In the genomic region with DNA sequence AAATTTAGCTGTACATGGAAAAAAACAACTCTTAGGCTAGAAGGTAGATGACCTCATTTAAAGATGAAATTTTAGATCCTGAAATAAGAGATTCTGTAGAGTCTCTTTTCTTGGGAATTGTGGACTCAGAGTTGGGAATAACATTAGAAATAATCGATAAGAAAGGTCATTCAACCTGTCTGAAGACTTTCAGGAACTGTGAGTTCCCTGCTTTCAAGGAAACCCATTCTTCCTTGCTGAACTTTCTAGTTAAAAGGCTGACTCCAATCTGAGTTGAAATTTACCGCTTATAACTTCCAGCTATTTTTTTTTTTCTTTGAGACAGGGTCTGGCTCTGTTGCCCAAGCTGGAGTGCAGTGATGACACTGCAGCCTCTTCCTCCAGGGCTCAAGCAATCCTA, we compare ENCODE assay signal across 27 cellular contexts. TPM values are rescaled to one million over a fixed set of nuclear protein-coding genes. Genes with fewer than 3 reads are reported as not detected.
DNase-seq lines count a peak whose midpoint lies in the region; ATAC-seq, FAIRE-seq and TF ChIP-seq lines count a peak whose summit lies in the region.
"Had no signal": no experiment of that assay in that cellular context is flagged by ENCODE, and none has a peak within 500 bp of the region (broad histone marks: within the 10 kb centered on the region; RNA-seq: fewer than 3 reads in every experiment).

No MANE protein-coding gene starts in this region.

- POLR2A ChIA-PET in H1 (lab: Charles Lee; ENCODE audit: partially characterized antibody), result interaction anchor here (0.7 to 2.6 kb wide), 4 partner anchors 8 to 21 kb away, joined by 4 to 13 read pairs (median 8); no protein-coding TSS in a partner anchor

- 0 out of 2 replicates have a peak, but pooled peaks cover 3% of the 10 kb centered on the region for H3K27me3 ChIP-seq in GM23338 (ENCODE audit: insufficient read depth)
- no peaks in the 10 kb centered on the region for H3K27me3 ChIP-seq in H9 (ENCODE audit: insufficient read depth, low read length)
- peaks cover 0 to under 1% (median 0%) of the 10 kb centered on the region in 4 experiments; a peak in 2 of 7 replicates for H3K27me3 ChIP-seq in H1 (replicated peaks in 1 of 4; ENCODE audit: control insufficient read depth in 3 of 4, extremely low read depth in 1 of 4, insufficient read depth in 3 of 4, low read length in 3 of 4)
- H3K27me3 ChIP-seq: BE2C, BLaER1 had no signal

- no peaks in the 10 kb centered on the region for H4K20me1 ChIP-seq in GM23338 (replicated peaks; ENCODE audit: insufficient read depth)
- no peaks in the 10 kb centered on the region for H4K20me1 ChIP-seq in H9 (ENCODE audit: control insufficient read depth, insufficient read depth, insufficient read length)
- H4K20me1 ChIP-seq in H1 (replicated peaks in 1 of 2; ENCODE audit: control insufficient read depth in 1 of 2, insufficient read depth in 2 of 2, low read length in 2 of 2), result no peaks in the 10 kb centered on the region
- H4K20me1 ChIP-seq: BLaER1 had no signal

- H2AK5ac ChIP-seq in H9 (ENCODE audit: insufficient read length, low read length) (no peak overlapping the region), H1 (ENCODE audit: low read depth, low read length) (0 out of 2 replicates have a peak overlapping the region, but pooled peaks have one; percentile 18)

- H4K5ac ChIP-seq in H9 (ENCODE audit: insufficient read length, low read depth, low read length) (no peak overlapping the region), H1 (ENCODE audit: insufficient read length, low read depth, low read length) (no peak overlapping the region)

- H4K91ac ChIP-seq in H9 (ENCODE audit: insufficient read length, low read depth, low read length) (no peak overlapping the region), H1 (replicated peaks; ENCODE audit: insufficient read length, low read length) (no peak overlapping the region)

- H3K27me3 Mint-ChIP-seq in GM23338 (ENCODE audit: insufficient read depth, low read depth, poor library complexity) (peaks cover 15% of the 10 kb centered on the region), H9 (ENCODE audit: low read depth) (peaks cover 5% of the 10 kb centered on the region)

- H3K18ac ChIP-seq in H9 (ENCODE audit: insufficient read length, low read depth, low read length), result no peak overlapping the region
- H3K18ac ChIP-seq in H1 (ENCODE audit: extremely low read depth, low read length), result peak overlapping the region; percentile 5; the same call in 1 of the 2 replicates

- H3K4me1 Mint-ChIP-seq in GM23338 (peaks cover 43% of the 10 kb centered on the region), H9 (peaks cover 43 to 47% of the 10 kb centered on the region in 2 experiments)
- H3K4me1 Mint-ChIP-seq: CD14-positive monocyte had no signal

- H3F3A ChIP-seq in GM23338 (replicated peaks; ENCODE audit: low read depth), result peaks cover 7% of the 10 kb centered on the region; the same call in 1 of the 2 replicates

- no peak for TF ChIP-seq EP300 in H1 (IDR thresholded peaks at IDR 0.05; ENCODE audit: borderline replicate concordance in 1 of 2, low read depth in 2 of 2, low read length in 2 of 2)

- no peak for TF ChIP-seq RAD21 in H1 (IDR thresholded peaks at IDR 0.05 in 1 of 2, conservative IDR thresholded peaks at IDR 0.05 in 1 of 2; ENCODE audit: low read depth in 2 of 2, low read length in 2 of 2)

- no peak overlapping the region for H3T11ph ChIP-seq in H9 (ENCODE audit: low read length)

- no peak overlapping the region for H3K27ac Mint-ChIP-seq in GM23338
- no peak overlapping the region; a peak in 1 of 7 replicates for H3K27ac Mint-ChIP-seq in H9
- H3K27ac Mint-ChIP-seq: CD14-positive monocyte; CD4-positive, CD25-positive, alpha-beta regulatory T cell; CD8-positive, alpha-beta memory T cell had no signal

- TF ChIP-seq CTCF in GM23338 (conservative IDR thresholded peaks at IDR 0.05; ENCODE audit: low read depth in 2 of 2), result no peak
- TF ChIP-seq CTCF in H9 (conservative IDR thresholded peaks at IDR 0.05), result no peak
- TF ChIP-seq CTCF in H1 (IDR thresholded peaks at IDR 0.05; ENCODE audit: control extremely low read depth in 1 of 3, insufficient read depth in 1 of 3, low read depth in 1 of 3, low read length in 3 of 3), result no peak

- H2BK15ac ChIP-seq in H9 (ENCODE audit: low read depth, low read length) (no peak overlapping the region), H1 (ENCODE audit: low read length) (no peak overlapping the region)

- no peak overlapping the region for H3K23ac ChIP-seq in H9 (ENCODE audit: insufficient read length, low read depth, low read length)
- H3K23ac ChIP-seq in H1 (ENCODE audit: insufficient read length), result no peak overlapping the region

- H3K4ac ChIP-seq in H9 (ENCODE audit: low read depth, low read length) (no peak overlapping the region), H1 (replicated peaks; ENCODE audit: insufficient read length, low read depth, low read length) (no peak overlapping the region)

- H4K8ac ChIP-seq in H9 (replicated peaks; ENCODE audit: insufficient read length, low read depth, low read length) (no peak overlapping the region), H1 (ENCODE audit: extremely low read depth, insufficient read depth, low read length) (no peak overlapping the region)

- no peak overlapping the region for H2BK5ac ChIP-seq in H9 (ENCODE audit: insufficient read length, low read length)
- peak overlapping the region; percentile 3; the same call in 1 of the 2 replicates for H2BK5ac ChIP-seq in H1 (ENCODE audit: low read depth, low read length)

- peak overlapping the region; percentile 82; the same call in 1 of the 2 replicates for H3K27ac ChIP-seq in GM23338 (ENCODE audit: low read depth)
- peak overlapping the region; percentile 11 for H3K27ac ChIP-seq in H9 (ENCODE audit: insufficient read length, low read depth, low read length)
- H3K27ac ChIP-seq in H1 (ENCODE audit: low read depth, low read length), result no peak overlapping the region
- H3K27ac ChIP-seq: BLaER1 had no signal

- no peak for FAIRE-seq in H1 (lab: Jason Lieb, UNC)
- FAIRE-seq: A204.1, GM12878, GM18507, GM19239 had no signal

- no peak for DNase-seq in GM23338 (ENCODE audit: low spot score)
- DNase-seq in H9, result no peak
- no peak for DNase-seq in H1 (ENCODE audit: low read depth in 1 of 2, low spot score in 2 of 2)
- no peak for DNase-seq in dermis blood vessel endothelial cell
- no peak for DNase-seq in activated CD8-positive, alpha-beta memory T cell treated with anti-CD3 and anti-CD28 coated beads, Interleukin-2, amount 50 U/mL, for 48 hours
- DNase-seq: 8988T; ACHN; BE2C; C1 segment of cervical spinal cord; CD4-positive, alpha-beta memory T cell; CD4-positive, CD25-positive, alpha-beta regulatory T cell; CD8-positive, alpha-beta memory T cell; COR-L47; DMS 273 treated with DMSO at 0.1 percent for 48 hours; DMS153; DMS53; DMS79; DND-41; EL; GDM1 had no signal

- H2AFZ ChIP-seq in GM23338 (no peak overlapping the region), H9 (ENCODE audit: low read length) (no peak overlapping the region), H1 (ENCODE audit: low read length) (no peak overlapping the region)

- H3K79me1 ChIP-seq in H9 (ENCODE audit: insufficient read depth, low read depth, low read length, poor library complexity, severe bottlenecking) (no peaks in the 10 kb centered on the region), H1 (ENCODE audit: low read depth, low read length) (no peaks in the 10 kb centered on the region)

- H3K36me3 ChIP-seq in GM23338 (ENCODE audit: insufficient read depth) (no peaks in the 10 kb centered on the region), H1 (ENCODE audit: control insufficient read depth in 2 of 4, insufficient read depth in 4 of 4, low read length in 3 of 4) (no peaks in the 10 kb centered on the region)
- H3K36me3 ChIP-seq: BE2C, BLaER1 had no signal

- H3K4me2 ChIP-seq in GM23338, result peak overlapping the region; percentile 56
- no peak overlapping the region for H3K4me2 ChIP-seq in H9 (ENCODE audit: insufficient read depth, insufficient read length, low read length)
- no peak overlapping the region; a peak in 1 of 4 replicates for H3K4me2 ChIP-seq in H1 (ENCODE audit: insufficient read depth in 1 of 2, low read depth in 2 of 2, low read length in 2 of 2)
- H3K4me2 ChIP-seq: BLaER1 had no signal

- H3K14ac ChIP-seq in H9 (ENCODE audit: insufficient read depth, low read length), result 0 out of 2 replicates have a peak overlapping the region, but pooled peaks have one; percentile 23
- H3K14ac ChIP-seq in H1 (ENCODE audit: insufficient read length), result no peak overlapping the region

- H3K4me1 ChIP-seq in GM23338 (ENCODE audit: insufficient read depth) (peaks cover 43% of the 10 kb centered on the region), H9 (ENCODE audit: insufficient read depth, low read length) (peaks cover 20% of the 10 kb centered on the region), H1 (replicated peaks in 1 of 4; ENCODE audit: control insufficient read depth in 3 of 4, insufficient read depth in 4 of 4, low read length in 3 of 4) (peaks cover 11 to 18% (median 14%) of the 10 kb centered on the region in 4 experiments)
- H3K4me1 ChIP-seq: BE2C, BLaER1 had no signal

- CTCF ChIA-PET in H1 (lab: Charles Lee; ENCODE audit: partially characterized antibody), result interaction anchor here (0.7 to 1.5 kb wide), 6 partner anchors 8 to 497 kb away, joined by 3 to 7 read pairs (median 4); no protein-coding TSS in a partner anchor

- no peak for ATAC-seq in GM23338
- no peak for ATAC-seq in GM18873 (IDR thresholded peaks at IDR 0.05; ENCODE audit: low FRiP score, unreplicated experiment)
- ATAC-seq: GM12878 had no signal

- H3K9me3 Mint-ChIP-seq in GM23338 (no peaks in the 10 kb centered on the region; the same call in 2 of the 3 replicates), H9 (peaks cover 2 to 6% of the 10 kb centered on the region in 2 experiments; a peak in 3 of 5 replicates)
- H3K9me3 Mint-ChIP-seq: CD4-positive, CD25-positive, alpha-beta regulatory T cell; CD8-positive, alpha-beta memory T cell had no signal

- peaks cover 4% of the 10 kb centered on the region; the same call in 1 of the 2 replicates for H3K9me2 ChIP-seq in GM23338 (ENCODE audit: insufficient read depth)

- TF ChIP-seq POLR2A in H1 (IDR thresholded peaks at IDR 0.05; ENCODE audit: control extremely low read depth in 1 of 2, low read depth in 2 of 2, low read length in 2 of 2), result no peak

- no peak overlapping the region for H3K4me3 ChIP-seq in GM23338
- no peak overlapping the region for H3K4me3 ChIP-seq in H1 (ENCODE audit: extremely low read depth in 1 of 4, insufficient read depth in 2 of 4, low read depth in 3 of 4, low read length in 4 of 4)
- H3K4me3 ChIP-seq: BLaER1, GM12878 had no signal

- no peak overlapping the region for H2BK120ac ChIP-seq in H9 (ENCODE audit: low read depth, low read length, poor library complexity, severe bottlenecking)
- H2BK120ac ChIP-seq in H1 (replicated peaks; ENCODE audit: low read depth, low read length), result no peak overlapping the region

- H2BK20ac ChIP-seq in H9 (ENCODE audit: low read depth, low read length, poor library complexity, severe bottlenecking), result no peak overlapping the region
- peak overlapping the region; percentile 7 for H2BK20ac ChIP-seq in H1 (ENCODE audit: low read length)

- no peaks in the 10 kb centered on the region for H3K23me2 ChIP-seq in H9 (ENCODE audit: insufficient read length, low read depth, low read length, poor library complexity, severe bottlenecking)
- no peaks in the 10 kb centered on the region; the same call in 1 of the 2 replicates for H3K23me2 ChIP-seq in H1 (ENCODE audit: low read depth, low read length)

- H3K9ac ChIP-seq in H9 (ENCODE audit: extremely low read depth, insufficient read length, low read length) (no peak overlapping the region), H1 (replicated peaks in 1 of 4; ENCODE audit: extremely low read depth in 1 of 4, low read depth in 3 of 4, low read length in 3 of 4) (no peak overlapping the region)
- H3K9ac ChIP-seq: BLaER1 had no signal

- WGBS in H9 (ENCODE audit: extremely low coverage, insufficient read length, low lambda C conversion rate), result no CpG with 5 or more reads among the region's 2 CpGs
- whole genome bisulfite sequencing in H1 (ENCODE audit: extremely low coverage in 1 of 2, insufficient coverage in 1 of 2, insufficient read length in 1 of 2, insufficient replicate concordance in 2 of 2, low coverage in 1 of 2, low lambda C conversion rate in 2 of 2, missing lambda C conversion rate in 1 of 2), 2 experiments, result 93% methylated on average over 2 of the region's 2 CpGs; no CpG with 5 or more reads in 1 of the 2 experiments

- H3K36me3 Mint-ChIP-seq in GM23338 (ENCODE audit: low read depth) (peaks cover 7% of the 10 kb centered on the region; the same call in 2 of the 3 replicates), H9 (ENCODE audit: insufficient read depth in 1 of 3, low read depth in 3 of 3) (peaks cover 0 to 2% (median 0%) of the 10 kb centered on the region in 3 experiments; a peak in 1 of 7 replicates)
- H3K36me3 Mint-ChIP-seq: CD14-positive monocyte; CD4-positive, alpha-beta memory T cell; CD4-positive, CD25-positive, alpha-beta regulatory T cell; CD8-positive, alpha-beta memory T cell had no signal

- H3K4me3 Mint-ChIP-seq in GM23338, result no peak overlapping the region
- no peak overlapping the region for H3K4me3 Mint-ChIP-seq in H9
- H3K4me3 Mint-ChIP-seq: CD14-positive monocyte; CD4-positive, alpha-beta memory T cell had no signal

- H3K79me2 ChIP-seq in GM23338 (replicated peaks; ENCODE audit: insufficient read depth) (no peaks in the 10 kb centered on the region), H9 (ENCODE audit: insufficient read depth, low read length) (no peaks in the 10 kb centered on the region; the same call in 1 of the 2 replicates), H1 (ENCODE audit: control insufficient read depth in 1 of 2, insufficient read depth in 2 of 2, low read length in 2 of 2) (no peaks in the 10 kb centered on the region)

- H2BK12ac ChIP-seq in H9 (ENCODE audit: insufficient read length, low read depth, low read length) (no peak overlapping the region), H1 (ENCODE audit: low read depth, low read length) (peak overlapping the region; percentile 31; the same call in 1 of the 2 replicates)

- H3K56ac ChIP-seq in H9 (ENCODE audit: insufficient read length, low read depth, low read length) (no peak overlapping the region), H1 (replicated peaks; ENCODE audit: insufficient read length, low read depth, low read length) (no peak overlapping the region)

- H3K9me3 ChIP-seq in H9 (ENCODE audit: control insufficient read depth, low read depth, low read length) (no peaks in the 10 kb centered on the region), H1 (ENCODE audit: insufficient read depth in 2 of 2, low read depth in 1 of 2, low read length in 1 of 2) (no peaks in the 10 kb centered on the region)
- H3K9me3 ChIP-seq: BE2C, BLaER1 had no signal

RNA-seq across cellular contexts. Expression of a gene that starts 16.8 kb away (rescaled TPM):
- 28.8 and 29.8 TPM in 2 replicates for total RNA-seq in GM23338 (2014; rRNA removed; shearing (Covaris generic))
- 11.8 and 12.0 TPM in 2 replicates for polyA plus RNA-seq in GM23338 (2016; fragmentation: Nextera tagmentation; extraction: Ambion mirVana)
- 27.7 and 29.4 TPM in 2 replicates for total RNA-seq in H9 (2021)
- 13.8 and 15.5 TPM in 2 replicates for total RNA-seq in H1 (2021; fragmentation: NEBNext Ultra II Directional; extraction: Animal tissue kit (Norgen Biotek cat#: 25700))
- 6.5 and 6.6 TPM in 2 replicates for polyA plus RNA-seq in H1 (2011; rRNA removed)
- 6.1 TPM for polyA plus RNA-seq in H1 (2011; cell fraction: cytosol; rRNA removed)
- polyA plus RNA-seq in H1 (2011; cell fraction: nucleus; rRNA removed), result 9.4 TPM
- polyA plus RNA-seq in H1 (2012, experiment 1 of 2), result 3.7 to 4.5 TPM (median 4.3 TPM) in 4 replicates
- 4.8 TPM for polyA plus RNA-seq in H1 (2012, experiment 2 of 2)
- 12.4 TPM for polyA plus RNA-seq in H1 (2013, experiment 1 of 2)
- 12.0 TPM for polyA plus RNA-seq in H1 (2013, experiment 2 of 2)
- polyA minus RNA-seq in H1 (2011; rRNA and poly(A)+ RNA removed), result 10.3 and 13.5 TPM in 2 replicates
- polyA minus RNA-seq in H1 (2011; cell fraction: cytosol; rRNA and poly(A)+ RNA removed), result 9.7 TPM
- polyA minus RNA-seq in H1 (2011; cell fraction: nucleus; rRNA and poly(A)+ RNA removed), result 9.4 TPM
- 6.2 and 9.0 TPM in 2 replicates for total RNA-seq in dermis blood vessel endothelial cell
